In the genomic region with DNA sequence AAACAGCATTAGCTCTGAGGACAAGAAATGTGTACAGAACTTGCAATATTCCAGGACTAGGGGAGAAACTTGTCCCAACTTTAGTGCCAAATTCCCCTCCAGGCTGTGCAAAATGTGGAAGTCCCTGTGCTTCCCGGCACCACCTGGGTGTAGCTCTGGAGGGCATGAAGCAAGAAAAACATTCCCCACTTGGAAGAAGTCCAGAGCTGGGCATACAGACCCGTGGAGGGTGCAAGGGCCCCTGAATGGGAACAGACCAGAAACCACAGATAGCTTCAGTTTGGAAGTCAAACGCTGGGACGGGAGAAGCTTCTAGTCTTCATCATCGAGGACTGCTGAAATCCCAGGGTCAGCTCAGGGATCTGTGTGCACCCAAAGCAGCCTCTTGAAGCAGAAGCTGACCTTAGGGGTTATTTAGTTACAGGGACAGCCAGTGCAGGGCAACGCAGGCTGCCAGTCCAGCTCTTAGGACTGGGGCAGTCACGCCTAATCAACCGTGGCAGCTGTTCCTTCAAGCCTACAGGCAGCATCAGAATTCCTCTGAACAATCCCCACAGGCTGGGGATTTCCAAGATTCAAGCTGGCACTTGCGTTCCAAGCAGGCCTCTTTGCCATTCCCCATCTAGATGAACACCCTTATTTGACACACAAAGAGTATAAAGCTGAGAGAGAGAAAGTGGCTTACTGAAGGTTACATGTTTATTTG, we compare ENCODE assay signal across 13 cellular contexts.
DNase-seq lines count a peak whose midpoint lies in the region; ATAC-seq and TF ChIP-seq lines count a peak whose summit lies in the region.
"Had no signal": no experiment of that assay in that cellular context is flagged by ENCODE, and none has a peak within 500 bp of the region (broad histone marks: within the 10 kb centered on the region; RNA-seq: fewer than 3 reads in every experiment).

No MANE protein-coding gene starts in this region.

- TF ChIP-seq POLR2A in esophagus squamous epithelium (IDR thresholded peaks at IDR 0.05): no peak
- no peak for TF ChIP-seq POLR2A in spleen (IDR thresholded peaks at IDR 0.05)
- no peak for TF ChIP-seq POLR2A in body of pancreas (IDR thresholded peaks at IDR 0.05)

- peak overlapping the region; percentile 11 for H3K27ac Mint-ChIP-seq in osteocyte (ENCODE audit: unreplicated experiment)

- H3K4me3 ChIP-seq in SJCRH30: peak overlapping the region; percentile 12; the same call in 1 of the 2 replicates
- H3K4me3 ChIP-seq in esophagus squamous epithelium: no peak overlapping the region
- H3K4me3 ChIP-seq in spleen: no peak overlapping the region
- H3K4me3 ChIP-seq in body of pancreas: no peak overlapping the region
- H3K4me3 ChIP-seq: pancreas, transverse colon had no signal

- H3K4me1 Mint-ChIP-seq in osteocyte (ENCODE audit: unreplicated experiment): peaks cover 18% of the 10 kb centered on the region

- H3K9me3 ChIP-seq in SJCRH30 (replicated peaks): no peaks in the 10 kb centered on the region
- H3K9me3 ChIP-seq in esophagus squamous epithelium: no peaks in the 10 kb centered on the region
- no peaks in the 10 kb centered on the region for H3K9me3 ChIP-seq in spleen
- no peaks in the 10 kb centered on the region for H3K9me3 ChIP-seq in body of pancreas
- H3K9me3 ChIP-seq: BE2C, pancreas, transverse colon had no signal

- DNase-seq in DMS 273 treated with DMSO at 0.1 percent for 48 hours (lab: John Stamatoyannopoulos, UW): peak; percentile 31
- DNase-seq in SJCRH30: peak; percentile 86 to 93
- DNase-seq in esophagus squamous epithelium (lab: John Stamatoyannopoulos, UW): no peak
- DNase-seq in osteocyte (ENCODE audit: extremely low spot score, unreplicated experiment): no peak
- no peak for DNase-seq in spleen
- DNase-seq in body of pancreas: no peak
- DNase-seq: BE2C, Kasumi-1, left colon, pancreas, transverse colon had no signal

- H3K4me1 ChIP-seq in SJCRH30 (peaks cover 32% of the 10 kb centered on the region), esophagus squamous epithelium (peaks cover 0 to 51% (median 23%) of the 10 kb centered on the region in 3 donors), spleen (peaks cover 0 to 26% (median 15%) of the 10 kb centered on the region in 6 donors), body of pancreas (peaks cover 4% of the 10 kb centered on the region)
- H3K4me1 ChIP-seq: BE2C, pancreas had no signal

- WGBS in esophagus squamous epithelium, 2 donors: 29 to 41% methylated on average over 4 to 9 of the region's 9 CpGs
- 55 to 78% (median 61%) methylated on average over 8 to 9 of the region's 9 CpGs for WGBS in spleen, 5 donors
- 50 to 54% methylated on average over 8 to 9 of the region's 9 CpGs for WGBS in body of pancreas, 2 donors

- TF ChIP-seq CTCF in esophagus squamous epithelium (IDR thresholded peaks at IDR 0.05) (no peak), osteocyte (IDR thresholded peaks at IDR 0.05) (no peak), spleen (IDR thresholded peaks at IDR 0.05 in 8 of 11, conservative IDR thresholded peaks at IDR 0.05 in 3 of 11) (no peak), body of pancreas (IDR thresholded peaks at IDR 0.05) (no peak)

- ATAC-seq in GM18868 (IDR thresholded peaks at IDR 0.05; ENCODE audit: unreplicated experiment): no peak
- ATAC-seq in HG03095 (IDR thresholded peaks at IDR 0.05; ENCODE audit: unreplicated experiment): no peak
- ATAC-seq in body of pancreas: no peak
- ATAC-seq: left colon had no signal

- H3K36me3 ChIP-seq in SJCRH30: no peaks in the 10 kb centered on the region
- H3K36me3 ChIP-seq in esophagus squamous epithelium: no peaks in the 10 kb centered on the region
- no peaks in the 10 kb centered on the region for H3K36me3 ChIP-seq in spleen
- H3K36me3 ChIP-seq in body of pancreas (replicated peaks in 1 of 2; ENCODE audit: insufficient read depth in 1 of 2, low read depth in 2 of 2): no peaks in the 10 kb centered on the region
- H3K36me3 ChIP-seq: BE2C, pancreas, transverse colon had no signal

- H3K4me3 Mint-ChIP-seq in osteocyte (ENCODE audit: unreplicated experiment): no peak overlapping the region

- H3K9me3 Mint-ChIP-seq in osteocyte (ENCODE audit: unreplicated experiment): no peaks in the 10 kb centered on the region

- no peaks in the 10 kb centered on the region for H3K27me3 ChIP-seq in SJCRH30
- no peaks in the 10 kb centered on the region for H3K27me3 ChIP-seq in esophagus squamous epithelium
- no peaks in the 10 kb centered on the region for H3K27me3 ChIP-seq in spleen (replicated peaks in 1 of 7)
- no peaks in the 10 kb centered on the region for H3K27me3 ChIP-seq in body of pancreas
- H3K27me3 ChIP-seq: BE2C, pancreas, transverse colon had no signal

- peaks cover 11% of the 10 kb centered on the region for H3K27me3 Mint-ChIP-seq in osteocyte (ENCODE audit: unreplicated experiment)

- intact Hi-C loops in esophagus squamous epithelium (cut with DNase I) (no loop called here), spleen (cut with DNase I; ENCODE audit: low total_unique reads) (no loop called here), body of pancreas (cut with DNase I) (no loop called here)

- no peaks in the 10 kb centered on the region for H3K36me3 Mint-ChIP-seq in osteocyte (ENCODE audit: unreplicated experiment)

- peak overlapping the region; percentile 95 for H3K27ac ChIP-seq in SJCRH30
- peak overlapping the region; percentile 55 to 75 (median 72) for H3K27ac ChIP-seq in esophagus squamous epithelium
- peak overlapping the region in 3 of 8 donors; percentile 8 to 15 (median 14) for H3K27ac ChIP-seq in spleen
- no peak overlapping the region for H3K27ac ChIP-seq in body of pancreas
- H3K27ac ChIP-seq: pancreas, transverse colon had no signal

Comparison
In these comparisons a context has a peak if more than half of its experiments do, and no peak if none do; other contexts are left out.
1. DNase-seq: peak in DMS 273 treated with DMSO at 0.1 percent for 48 hours (single experiment) and SJCRH30 (2 of 2); none in esophagus squamous epithelium (single experiment), osteocyte (single experiment), spleen (single experiment) and body of pancreas (0 of 4).
2. H3K27ac ChIP-seq: peak in SJCRH30 (single experiment) and esophagus squamous epithelium (4 of 4); none in body of pancreas (0 of 4).